Comparison of ENCODE assay signal across 1 cellular context in genomic region chr1:43994794-43995790, GRCh38.
A peak's percentile ranks its signal among the peaks of the same experiment; 100 is the strongest.
TF ChIP-seq lines count a peak whose summit lies in the region.

No MANE protein-coding gene starts in this region.

TF ChIP-seq in HEK293, 187 proteins besides CTCF, POLR2A, EP300 and RAD21 (continued from another document):
- TF ChIP-seq HIC1 (tag by site-specific recombination; IDR thresholded peaks at IDR 0.05) (no peak), ZNF146 (tag by site-specific recombination; IDR thresholded peaks at IDR 0.05) (no peak), ZNF548 (tag by site-specific recombination; IDR thresholded peaks at IDR 0.05) (no peak), ZNF48 (tag by site-specific recombination; IDR thresholded peaks at IDR 0.05) (no peak), EGR2 (tag by site-specific recombination; IDR thresholded peaks at IDR 0.05; ENCODE audit: low read depth) (peak; percentile 26; the same call in 1 of the 2 replicates), ZFHX2 (tag by site-specific recombination; conservative IDR thresholded peaks at IDR 0.05) (peak; percentile 28; the same call in 1 of the 2 replicates), ZNF521 (tag by site-specific recombination; IDR thresholded peaks at IDR 0.05) (no peak), ZNF558 (tag by site-specific recombination; IDR thresholded peaks at IDR 0.05) (no peak), BCL11B (tag by site-specific recombination; IDR thresholded peaks at IDR 0.05; ENCODE audit: low read depth) (no peak)
